1 cellular context compared by ENCODE assay signal in genomic region chr20:39049684-39050554, GRCh38.
TF ChIP-seq lines count a peak whose summit lies in the region.

No MANE protein-coding gene starts in this region.

TF ChIP-seq in HEK293, 187 proteins besides CTCF, POLR2A, EP300 and RAD21 (continued from another document and continues in another):
- peak; percentile 87 for TF ChIP-seq PATZ1 (tag by site-specific recombination; IDR thresholded peaks at IDR 0.05)
- no peak for TF ChIP-seq SALL2 (tag by site-specific recombination; IDR thresholded peaks at IDR 0.05; ENCODE audit: borderline replicate concordance)
- TF ChIP-seq, protein P1, sequence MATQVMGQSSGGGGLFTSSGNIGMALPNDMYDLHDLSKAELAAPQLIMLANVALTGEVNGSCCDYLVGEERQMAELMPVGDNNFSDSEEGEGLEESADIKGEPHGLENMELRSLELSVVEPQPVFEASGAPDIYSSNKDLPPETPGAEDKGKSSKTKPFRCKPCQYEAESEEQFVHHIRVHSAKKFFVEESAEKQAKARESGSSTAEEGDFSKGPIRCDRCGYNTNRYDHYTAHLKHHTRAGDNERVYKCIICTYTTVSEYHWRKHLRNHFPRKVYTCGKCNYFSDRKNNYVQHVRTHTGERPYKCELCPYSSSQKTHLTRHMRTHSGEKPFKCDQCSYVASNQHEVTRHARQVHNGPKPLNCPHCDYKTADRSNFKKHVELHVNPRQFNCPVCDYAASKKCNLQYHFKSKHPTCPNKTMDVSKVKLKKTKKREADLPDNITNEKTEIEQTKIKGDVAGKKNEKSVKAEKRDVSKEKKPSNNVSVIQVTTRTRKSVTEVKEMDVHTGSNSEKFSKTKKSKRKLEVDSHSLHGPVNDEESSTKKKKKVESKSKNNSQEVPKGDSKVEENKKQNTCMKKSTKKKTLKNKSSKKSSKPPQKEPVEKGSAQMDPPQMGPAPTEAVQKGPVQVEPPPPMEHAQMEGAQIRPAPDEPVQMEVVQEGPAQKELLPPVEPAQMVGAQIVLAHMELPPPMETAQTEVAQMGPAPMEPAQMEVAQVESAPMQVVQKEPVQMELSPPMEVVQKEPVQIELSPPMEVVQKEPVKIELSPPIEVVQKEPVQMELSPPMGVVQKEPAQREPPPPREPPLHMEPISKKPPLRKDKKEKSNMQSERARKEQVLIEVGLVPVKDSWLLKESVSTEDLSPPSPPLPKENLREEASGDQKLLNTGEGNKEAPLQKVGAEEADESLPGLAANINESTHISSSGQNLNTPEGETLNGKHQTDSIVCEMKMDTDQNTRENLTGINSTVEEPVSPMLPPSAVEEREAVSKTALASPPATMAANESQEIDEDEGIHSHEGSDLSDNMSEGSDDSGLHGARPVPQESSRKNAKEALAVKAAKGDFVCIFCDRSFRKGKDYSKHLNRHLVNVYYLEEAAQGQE (tag by site-specific recombination; IDR thresholded peaks at IDR 0.05), result peak; percentile 33; the same call in 1 of the 2 replicates
- no peak for TF ChIP-seq HOXD13 (CRISPR knock-in tag; IDR thresholded peaks at IDR 0.05; ENCODE audit: borderline replicate concordance)
- TF ChIP-seq, protein P2, sequence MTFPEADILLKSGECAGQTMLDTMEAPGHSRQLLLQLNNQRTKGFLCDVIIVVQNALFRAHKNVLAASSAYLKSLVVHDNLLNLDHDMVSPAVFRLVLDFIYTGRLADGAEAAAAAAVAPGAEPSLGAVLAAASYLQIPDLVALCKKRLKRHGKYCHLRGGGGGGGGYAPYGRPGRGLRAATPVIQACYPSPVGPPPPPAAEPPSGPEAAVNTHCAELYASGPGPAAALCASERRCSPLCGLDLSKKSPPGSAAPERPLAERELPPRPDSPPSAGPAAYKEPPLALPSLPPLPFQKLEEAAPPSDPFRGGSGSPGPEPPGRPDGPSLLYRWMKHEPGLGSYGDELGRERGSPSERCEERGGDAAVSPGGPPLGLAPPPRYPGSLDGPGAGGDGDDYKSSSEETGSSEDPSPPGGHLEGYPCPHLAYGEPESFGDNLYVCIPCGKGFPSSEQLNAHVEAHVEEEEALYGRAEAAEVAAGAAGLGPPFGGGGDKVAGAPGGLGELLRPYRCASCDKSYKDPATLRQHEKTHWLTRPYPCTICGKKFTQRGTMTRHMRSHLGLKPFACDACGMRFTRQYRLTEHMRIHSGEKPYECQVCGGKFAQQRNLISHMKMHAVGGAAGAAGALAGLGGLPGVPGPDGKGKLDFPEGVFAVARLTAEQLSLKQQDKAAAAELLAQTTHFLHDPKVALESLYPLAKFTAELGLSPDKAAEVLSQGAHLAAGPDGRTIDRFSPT (tag by site-specific recombination; IDR thresholded peaks at IDR 0.05), result no peak; the same call in 1 of the 2 replicates
- no peak for TF ChIP-seq WT1 (tag by site-specific recombination; IDR thresholded peaks at IDR 0.05)
- peak; percentile 55; the same call in 1 of the 2 replicates for TF ChIP-seq ZNF518A (tag by site-specific recombination; conservative IDR thresholded peaks at IDR 0.05; ENCODE audit: low read depth)
- no peak for TF ChIP-seq ZNF416 (tag by site-specific recombination; IDR thresholded peaks at IDR 0.05)
- TF ChIP-seq, protein P3, sequence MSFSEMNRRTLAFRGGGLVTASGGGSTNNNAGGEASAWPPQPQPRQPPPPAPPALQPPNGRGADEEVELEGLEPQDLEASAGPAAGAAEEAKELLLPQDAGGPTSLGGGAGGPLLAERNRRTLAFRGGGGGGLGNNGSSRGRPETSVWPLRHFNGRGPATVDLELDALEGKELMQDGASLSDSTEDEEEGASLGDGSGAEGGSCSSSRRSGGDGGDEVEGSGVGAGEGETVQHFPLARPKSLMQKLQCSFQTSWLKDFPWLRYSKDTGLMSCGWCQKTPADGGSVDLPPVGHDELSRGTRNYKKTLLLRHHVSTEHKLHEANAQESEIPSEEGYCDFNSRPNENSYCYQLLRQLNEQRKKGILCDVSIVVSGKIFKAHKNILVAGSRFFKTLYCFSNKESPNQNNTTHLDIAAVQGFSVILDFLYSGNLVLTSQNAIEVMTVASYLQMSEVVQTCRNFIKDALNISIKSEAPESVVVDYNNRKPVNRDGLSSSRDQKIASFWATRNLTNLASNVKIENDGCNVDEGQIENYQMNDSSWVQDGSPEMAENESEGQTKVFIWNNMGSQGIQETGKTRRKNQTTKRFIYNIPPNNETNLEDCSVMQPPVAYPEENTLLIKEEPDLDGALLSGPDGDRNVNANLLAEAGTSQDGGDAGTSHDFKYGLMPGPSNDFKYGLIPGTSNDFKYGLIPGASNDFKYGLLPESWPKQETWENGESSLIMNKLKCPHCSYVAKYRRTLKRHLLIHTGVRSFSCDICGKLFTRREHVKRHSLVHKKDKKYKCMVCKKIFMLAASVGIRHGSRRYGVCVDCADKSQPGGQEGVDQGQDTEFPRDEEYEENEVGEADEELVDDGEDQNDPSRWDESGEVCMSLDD (tag by site-specific recombination; IDR thresholded peaks at IDR 0.05), result no peak; the same call in 1 of the 2 replicates
- no peak for TF ChIP-seq ZNF530 (tag by site-specific recombination; IDR thresholded peaks at IDR 0.05; ENCODE audit: low read depth)
- TF ChIP-seq ZNF830 (tag by site-specific recombination; IDR thresholded peaks at IDR 0.05; ENCODE audit: low read depth), result no peak
- no peak for TF ChIP-seq ZNF211 (tag by site-specific recombination; IDR thresholded peaks at IDR 0.05; ENCODE audit: low read depth)
- 0 out of 2 replicates have a peak, but pooled peaks have one; percentile 33 for TF ChIP-seq ZFHX2 (tag by site-specific recombination; conservative IDR thresholded peaks at IDR 0.05)
- TF ChIP-seq ZNF561 (tag by site-specific recombination; IDR thresholded peaks at IDR 0.05; ENCODE audit: borderline replicate concordance), result peak; percentile 82
- TF ChIP-seq ZBTB48 (tag by site-specific recombination; IDR thresholded peaks at IDR 0.05), result peak; percentile 89
- TF ChIP-seq MZF1 (tag by site-specific recombination; IDR thresholded peaks at IDR 0.05; ENCODE audit: borderline replicate concordance), result no peak
- TF ChIP-seq, protein P4, sequence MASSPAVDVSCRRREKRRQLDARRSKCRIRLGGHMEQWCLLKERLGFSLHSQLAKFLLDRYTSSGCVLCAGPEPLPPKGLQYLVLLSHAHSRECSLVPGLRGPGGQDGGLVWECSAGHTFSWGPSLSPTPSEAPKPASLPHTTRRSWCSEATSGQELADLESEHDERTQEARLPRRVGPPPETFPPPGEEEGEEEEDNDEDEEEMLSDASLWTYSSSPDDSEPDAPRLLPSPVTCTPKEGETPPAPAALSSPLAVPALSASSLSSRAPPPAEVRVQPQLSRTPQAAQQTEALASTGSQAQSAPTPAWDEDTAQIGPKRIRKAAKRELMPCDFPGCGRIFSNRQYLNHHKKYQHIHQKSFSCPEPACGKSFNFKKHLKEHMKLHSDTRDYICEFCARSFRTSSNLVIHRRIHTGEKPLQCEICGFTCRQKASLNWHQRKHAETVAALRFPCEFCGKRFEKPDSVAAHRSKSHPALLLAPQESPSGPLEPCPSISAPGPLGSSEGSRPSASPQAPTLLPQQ (tag by site-specific recombination; IDR thresholded peaks at IDR 0.05), result peak; percentile 58
- TF ChIP-seq ZNF133 (tag by site-specific recombination; IDR thresholded peaks at IDR 0.05), result no peak
- TF ChIP-seq, protein P5, sequence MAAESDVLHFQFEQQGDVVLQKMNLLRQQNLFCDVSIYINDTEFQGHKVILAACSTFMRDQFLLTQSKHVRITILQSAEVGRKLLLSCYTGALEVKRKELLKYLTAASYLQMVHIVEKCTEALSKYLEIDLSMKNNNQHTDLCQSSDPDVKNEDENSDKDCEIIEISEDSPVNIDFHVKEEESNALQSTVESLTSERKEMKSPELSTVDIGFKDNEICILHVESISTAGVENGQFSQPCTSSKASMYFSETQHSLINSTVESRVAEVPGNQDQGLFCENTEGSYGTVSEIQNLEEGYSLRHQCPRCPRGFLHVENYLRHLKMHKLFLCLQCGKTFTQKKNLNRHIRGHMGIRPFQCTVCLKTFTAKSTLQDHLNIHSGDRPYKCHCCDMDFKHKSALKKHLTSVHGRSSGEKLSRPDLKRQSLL (tag by site-specific recombination; IDR thresholded peaks at IDR 0.05), result no peak
- no peak for TF ChIP-seq OSR2 (tag by site-specific recombination; IDR thresholded peaks at IDR 0.05)
- peak; percentile 87 for TF ChIP-seq ZNF2 (tag by site-specific recombination; IDR thresholded peaks at IDR 0.05)
- TF ChIP-seq ZNF610 (tag by site-specific recombination; IDR thresholded peaks at IDR 0.05; ENCODE audit: borderline replicate concordance), result peak; percentile 79; the same call in 1 of the 2 replicates
- peak; percentile 95 for TF ChIP-seq GLIS2 (tag by site-specific recombination; IDR thresholded peaks at IDR 0.05)
- TF ChIP-seq, protein P6, sequence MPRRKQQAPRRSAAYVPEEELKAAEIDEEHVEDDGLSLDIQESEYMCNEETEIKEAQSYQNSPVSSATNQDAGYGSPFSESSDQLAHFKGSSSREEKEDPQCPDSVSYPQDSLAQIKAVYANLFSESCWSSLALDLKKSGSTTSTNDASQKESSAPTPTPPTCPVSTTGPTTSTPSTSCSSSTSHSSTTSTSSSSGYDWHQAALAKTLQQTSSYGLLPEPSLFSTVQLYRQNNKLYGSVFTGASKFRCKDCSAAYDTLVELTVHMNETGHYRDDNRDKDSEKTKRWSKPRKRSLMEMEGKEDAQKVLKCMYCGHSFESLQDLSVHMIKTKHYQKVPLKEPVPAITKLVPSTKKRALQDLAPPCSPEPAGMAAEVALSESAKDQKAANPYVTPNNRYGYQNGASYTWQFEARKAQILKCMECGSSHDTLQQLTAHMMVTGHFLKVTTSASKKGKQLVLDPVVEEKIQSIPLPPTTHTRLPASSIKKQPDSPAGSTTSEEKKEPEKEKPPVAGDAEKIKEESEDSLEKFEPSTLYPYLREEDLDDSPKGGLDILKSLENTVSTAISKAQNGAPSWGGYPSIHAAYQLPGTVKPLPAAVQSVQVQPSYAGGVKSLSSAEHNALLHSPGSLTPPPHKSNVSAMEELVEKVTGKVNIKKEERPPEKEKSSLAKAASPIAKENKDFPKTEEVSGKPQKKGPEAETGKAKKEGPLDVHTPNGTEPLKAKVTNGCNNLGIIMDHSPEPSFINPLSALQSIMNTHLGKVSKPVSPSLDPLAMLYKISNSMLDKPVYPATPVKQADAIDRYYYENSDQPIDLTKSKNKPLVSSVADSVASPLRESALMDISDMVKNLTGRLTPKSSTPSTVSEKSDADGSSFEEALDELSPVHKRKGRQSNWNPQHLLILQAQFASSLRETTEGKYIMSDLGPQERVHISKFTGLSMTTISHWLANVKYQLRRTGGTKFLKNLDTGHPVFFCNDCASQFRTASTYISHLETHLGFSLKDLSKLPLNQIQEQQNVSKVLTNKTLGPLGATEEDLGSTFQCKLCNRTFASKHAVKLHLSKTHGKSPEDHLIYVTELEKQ (tag by site-specific recombination; IDR thresholded peaks at IDR 0.05; ENCODE audit: borderline replicate concordance), result no peak
- no peak for TF ChIP-seq TCF7L2 (IDR thresholded peaks at IDR 0.05; ENCODE audit: borderline replicate concordance, low read depth, low read length)
- TF ChIP-seq, protein P7, sequence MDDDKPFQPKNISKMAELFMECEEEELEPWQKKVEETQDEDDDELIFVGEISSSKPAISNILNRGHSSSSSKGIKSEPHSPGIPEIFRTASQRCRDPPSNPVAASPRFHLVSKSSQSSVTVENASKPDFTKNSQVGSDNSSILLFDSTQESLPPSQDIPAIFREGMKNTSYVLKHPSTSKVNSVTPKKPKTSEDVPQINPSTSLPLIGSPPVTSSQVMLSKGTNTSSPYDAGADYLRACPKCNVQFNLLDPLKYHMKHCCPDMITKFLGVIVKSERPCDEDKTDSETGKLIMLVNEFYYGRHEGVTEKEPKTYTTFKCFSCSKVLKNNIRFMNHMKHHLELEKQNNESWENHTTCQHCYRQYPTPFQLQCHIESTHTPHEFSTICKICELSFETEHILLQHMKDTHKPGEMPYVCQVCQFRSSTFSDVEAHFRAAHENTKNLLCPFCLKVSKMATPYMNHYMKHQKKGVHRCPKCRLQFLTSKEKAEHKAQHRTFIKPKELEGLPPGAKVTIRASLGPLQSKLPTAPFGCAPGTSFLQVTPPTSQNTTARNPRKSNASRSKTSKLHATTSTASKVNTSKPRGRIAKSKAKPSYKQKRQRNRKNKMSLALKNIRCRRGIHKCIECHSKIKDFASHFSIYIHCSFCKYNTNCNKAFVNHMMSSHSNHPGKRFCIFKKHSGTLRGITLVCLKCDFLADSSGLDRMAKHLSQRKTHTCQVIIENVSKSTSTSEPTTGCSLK (tag by site-specific recombination; IDR thresholded peaks at IDR 0.05), result no peak
- 0 out of 2 replicates have a peak, but pooled peaks have one; percentile 38 for TF ChIP-seq ZFP37 (tag by site-specific recombination; IDR thresholded peaks at IDR 0.05)
